Comparison of ENCODE assay signal across 15 cellular contexts in the genomic region with DNA sequence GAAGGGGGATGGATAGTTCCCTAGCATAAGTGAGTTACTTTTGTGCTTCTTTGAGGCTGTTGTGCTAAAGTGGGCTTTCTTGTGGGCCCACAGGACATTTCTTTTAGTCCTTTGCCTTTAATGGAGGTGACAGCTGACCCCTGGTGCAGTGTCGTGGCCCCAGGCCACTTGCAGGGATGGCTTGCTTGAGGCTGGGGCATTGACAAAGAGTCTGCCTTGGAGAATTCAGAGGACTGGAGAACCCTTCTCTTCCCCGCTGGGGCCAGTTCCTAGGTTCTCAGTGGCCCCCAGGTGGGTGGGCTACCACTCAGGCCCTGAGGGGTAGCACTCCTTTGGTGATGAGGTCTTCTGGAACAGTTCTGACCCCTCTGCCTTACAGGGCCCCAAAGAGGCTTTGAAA. TPM values are rescaled to one million over a fixed set of nuclear protein-coding genes. Genes with fewer than 3 reads are reported as not detected.
DNase-seq lines count a peak whose midpoint lies in the region; FAIRE-seq and TF ChIP-seq lines count a peak whose summit lies in the region.
"Had no signal": no experiment of that assay in that cellular context is flagged by ENCODE, and none has a peak within 500 bp of the region (broad histone marks: within the 10 kb centered on the region; RNA-seq: fewer than 3 reads in every experiment).

No MANE protein-coding gene starts in this region.

- peaks cover 80% of the 10 kb centered on the region for H3K4me1 ChIP-seq in OCI-LY1 (ENCODE audit: insufficient read depth, low read length, severe bottlenecking)
- peaks cover 34 to 54% of the 10 kb centered on the region in 2 donors for H3K4me1 ChIP-seq in kidney (ENCODE audit: control insufficient read depth in 1 of 2, insufficient read depth in 1 of 2, low read depth in 1 of 2, low read length in 2 of 2)
- peaks cover 40 to 92% (median 70%) of the 10 kb centered on the region in 5 donors for H3K4me1 ChIP-seq in subcutaneous abdominal adipose tissue (ENCODE audit: control insufficient read depth in 5 of 5, insufficient read depth in 5 of 5, low read length in 5 of 5)

- no peak for DNase-seq in activated naive CD4-positive, alpha-beta T cell treated with anti-CD3 and anti-CD28 coated beads, Interleukin-2, amount 10 ng/mL, durations not matched to agents 7 days and 5 days
- DNase-seq in activated naive CD4-positive, alpha-beta T cell treated with Interleukin-2 at 50 U/mL for 16 hours = no peak
- DNase-seq in kidney (peak; percentile 29), NCI-H526 treated with DMSO at 0.1 percent for 48 hours (lab: John Stamatoyannopoulos, UW) (no peak), GOT3 (lab: John Stamatoyannopoulos, UW) (no peak), UCSD-AML1 (lab: John Stamatoyannopoulos, UW; ENCODE audit: unreplicated experiment) (no peak)
- DNase-seq: activated CD8-positive, alpha-beta memory T cell treated with anti-CD3 and anti-CD28 coated beads, Interleukin-2, amount 50 U/mL, for 48 hours; activated naive CD4-positive, alpha-beta T cell; GF-D8; NCI-H226 had no signal

- no peaks in the 10 kb centered on the region for H3K9me2 ChIP-seq in OCI-LY1 (ENCODE audit: low read depth, low read length)

- H3K4me2 ChIP-seq in OCI-LY1 (ENCODE audit: low read length) = peak overlapping the region; percentile 62

- H3K4me1 Mint-ChIP-seq in activated naive CD4-positive, alpha-beta T cell treated with anti-CD3 and anti-CD28 coated beads, Interleukin-2, amount 10 ng/mL, durations not matched to agents 7 days and 5 days = peaks cover 97% of the 10 kb centered on the region

- no peak overlapping the region for H2AFZ ChIP-seq in OCI-LY1 (ENCODE audit: low read length)

- CTCF ChIA-PET in activated naive CD4-positive, alpha-beta T cell treated with anti-CD3 and anti-CD28 coated beads, Interleukin-2, amount 10 ng/mL, durations not matched to agents 7 days and 5 days (lab: Charles Lee) = interaction anchor here (3.6 kb wide), 1 partner anchor 28 kb away, joined by 18 read pairs; no protein-coding TSS in a partner anchor

- peaks cover 16% of the 10 kb centered on the region for H3F3A ChIP-seq in OCI-LY1 (ENCODE audit: insufficient read depth, low read length)

- intact Hi-C loops in kidney (cut with DNase I) = no loop called here

- peaks cover 5% of the 10 kb centered on the region for H3K9me3 Mint-ChIP-seq in activated naive CD4-positive, alpha-beta T cell treated with anti-CD3 and anti-CD28 coated beads, Interleukin-2, amount 10 ng/mL, durations not matched to agents 7 days and 5 days
- H3K9me3 Mint-ChIP-seq: nephron had no signal

- TF ChIP-seq CTCF in OCI-LY1 (IDR thresholded peaks at IDR 0.05; ENCODE audit: low read length) (no peak), kidney (IDR thresholded peaks at IDR 0.05; ENCODE audit: borderline replicate concordance, extremely low read depth, insufficient read depth) (no peak)

- H3K4me3 ChIP-seq in OCI-LY1 (ENCODE audit: low read depth, low read length, poor library complexity, severe bottlenecking) (no peak overlapping the region), kidney (ENCODE audit: low read length in 2 of 2) (no peak overlapping the region), subcutaneous abdominal adipose tissue (ENCODE audit: low read depth in 1 of 5, low read length in 5 of 5) (no peak overlapping the region)
- H3K4me3 ChIP-seq: coronary artery, prostate gland had no signal

- H3K79me2 ChIP-seq in OCI-LY1 (ENCODE audit: insufficient read depth, low read length) = no peaks in the 10 kb centered on the region

- peak overlapping the region; percentile 99 for H3K27ac ChIP-seq in OCI-LY1 (ENCODE audit: low read depth, low read length, poor library complexity, severe bottlenecking)
- no peak overlapping the region for H3K27ac ChIP-seq in kidney (ENCODE audit: low read depth in 2 of 2, low read length in 2 of 2)
- peak overlapping the region; percentile 77 for H3K27ac ChIP-seq in subcutaneous abdominal adipose tissue (ENCODE audit: low read depth, low read length)

- no peaks in the 10 kb centered on the region for H4K20me1 ChIP-seq in OCI-LY1 (ENCODE audit: insufficient read depth, low read length)

- H3K27me3 ChIP-seq in OCI-LY1 (ENCODE audit: insufficient read depth, low read length) (no peaks in the 10 kb centered on the region), subcutaneous abdominal adipose tissue (ENCODE audit: control insufficient read depth in 5 of 5, insufficient read depth in 4 of 5, low read length in 5 of 5) (peaks cover 0 to 9% (median 0%) of the 10 kb centered on the region in 5 donors)

- no peak overlapping the region for H3K4me3 Mint-ChIP-seq in activated naive CD4-positive, alpha-beta T cell treated with anti-CD3 and anti-CD28 coated beads, Interleukin-2, amount 10 ng/mL, durations not matched to agents 7 days and 5 days
- H3K4me3 Mint-ChIP-seq: nephron had no signal

- peak overlapping the region; percentile 61 for H3K9ac ChIP-seq in OCI-LY1 (ENCODE audit: low read length)
- no peak overlapping the region for H3K9ac ChIP-seq in kidney (ENCODE audit: low read length in 2 of 2)
- no peak overlapping the region for H3K9ac ChIP-seq in subcutaneous abdominal adipose tissue (ENCODE audit: low read length in 5 of 5)

- H3K9me3 ChIP-seq in OCI-LY1 (ENCODE audit: low read length) (no peaks in the 10 kb centered on the region), kidney (ENCODE audit: control insufficient read depth in 1 of 2, low read length in 2 of 2) (no peaks in the 10 kb centered on the region), subcutaneous abdominal adipose tissue (ENCODE audit: control insufficient read depth in 5 of 5, low read length in 5 of 5) (no peaks in the 10 kb centered on the region)
- H3K9me3 ChIP-seq: prostate gland had no signal

- H3K27ac Mint-ChIP-seq in activated naive CD4-positive, alpha-beta T cell treated with anti-CD3 and anti-CD28 coated beads, Interleukin-2, amount 10 ng/mL, durations not matched to agents 7 days and 5 days = peak overlapping the region; percentile 69

- no peaks in the 10 kb centered on the region for H3K27me3 Mint-ChIP-seq in activated naive CD4-positive, alpha-beta T cell treated with anti-CD3 and anti-CD28 coated beads, Interleukin-2, amount 10 ng/mL, durations not matched to agents 7 days and 5 days

- no peak for FAIRE-seq in kidney (lab: Jason Lieb, UNC)

- H3K36me3 ChIP-seq in OCI-LY1 (ENCODE audit: insufficient read depth, low read length) (no peaks in the 10 kb centered on the region), kidney (ENCODE audit: control insufficient read depth in 1 of 2, insufficient read depth in 2 of 2, low read length in 2 of 2) (no peaks in the 10 kb centered on the region), subcutaneous abdominal adipose tissue (ENCODE audit: control insufficient read depth in 5 of 5, insufficient read depth in 5 of 5, low read length in 5 of 5) (no peaks in the 10 kb centered on the region)
- H3K36me3 ChIP-seq: prostate gland had no signal

- H3K36me3 Mint-ChIP-seq in activated naive CD4-positive, alpha-beta T cell treated with anti-CD3 and anti-CD28 coated beads, Interleukin-2, amount 10 ng/mL, durations not matched to agents 7 days and 5 days = peaks cover 27% of the 10 kb centered on the region

RNA-seq across cellular contexts. Expression of a gene that starts 12.8 kb away (rescaled TPM):
- total RNA-seq in kidney = 27.6 TPM
- polyA plus RNA-seq in kidney (ENCODE audit: insufficient read depth, low read depth, low replicate concordance) = 5.6 TPM

Comparison
In these comparisons a context has a peak if more than half of its experiments do, and no peak if none do; other contexts are left out.
1. H3K27ac ChIP-seq: peak in OCI-LY1 (single experiment) and subcutaneous abdominal adipose tissue (single experiment); none in kidney (0 of 2).